Comparison of ENCODE assay signal across 8 cellular contexts in genomic region chr5:149549461-149550266, GRCh38. TPM values are rescaled to one million over a fixed set of nuclear protein-coding genes. Genes with fewer than 3 reads are reported as not detected.
DNase-seq lines count a peak whose midpoint lies in the region; ATAC-seq and TF ChIP-seq lines count a peak whose summit lies in the region.

No MANE protein-coding gene starts in this region.

- H3K4me1 Mint-ChIP-seq in activated T-cell treated with anti-CD3 and anti-CD28 coated beads, Interleukin-2, amount 50 U/mL, for 72 hours (ENCODE audit: low read depth) = peaks cover 41% of the 10 kb centered on the region

- no peaks in the 10 kb centered on the region for H3K27me3 Mint-ChIP-seq in activated T-cell treated with anti-CD3 and anti-CD28 coated beads, Interleukin-2, amount 50 U/mL, for 72 hours (ENCODE audit: low read depth)

- H3K4me3 Mint-ChIP-seq in activated T-cell treated with anti-CD3 and anti-CD28 coated beads, Interleukin-2, amount 50 U/mL, for 72 hours = peak overlapping the region; percentile 95 to 98

- H3K36me3 ChIP-seq in right atrium auricular region = peaks cover 48% of the 10 kb centered on the region
- peaks cover 44% of the 10 kb centered on the region for H3K36me3 ChIP-seq in osteoblast (ENCODE audit: insufficient read depth, low read length)

- TF ChIP-seq CTCF in right atrium auricular region (IDR thresholded peaks at IDR 0.05) (no peak), foreskin fibroblast (IDR thresholded peaks at IDR 0.05; ENCODE audit: low read depth, low read length) (no peak), osteoblast (IDR thresholded peaks at IDR 0.05; ENCODE audit: extremely low read depth, low read depth, low read length) (no peak)

- H3K4me1 ChIP-seq in right atrium auricular region = peaks cover 0 to 52% of the 10 kb centered on the region in 2 donors
- peaks cover 18% of the 10 kb centered on the region for H3K4me1 ChIP-seq in osteoblast (ENCODE audit: insufficient read depth, low read length)

- ATAC-seq in HG03097 (IDR thresholded peaks at IDR 0.05; ENCODE audit: low FRiP score, unreplicated experiment) (peak; percentile 25), HG02884 (IDR thresholded peaks at IDR 0.05; ENCODE audit: unreplicated experiment) (no peak)
- ATAC-seq in activated T-cell treated with anti-CD3 and anti-CD28 coated beads, Interleukin-2, amount 50 U/mL, for 72 hours (replicated peaks in 1 of 2) = peak; percentile 13 to 34

- H3K4me3 ChIP-seq in right atrium auricular region = peak overlapping the region; percentile 77 to 94
- H3K4me3 ChIP-seq in foreskin fibroblast (ENCODE audit: low read depth in 1 of 2, low read length in 2 of 2) = peak overlapping the region; percentile 100
- H3K4me3 ChIP-seq in osteoblast (ENCODE audit: insufficient read depth, low read length) = peak overlapping the region; percentile 100

- peak overlapping the region; percentile 95 for H3K4me2 ChIP-seq in osteoblast (ENCODE audit: insufficient read depth, low read length)

- H3K9me3 Mint-ChIP-seq in activated T-cell treated with anti-CD3 and anti-CD28 coated beads, Interleukin-2, amount 50 U/mL, for 72 hours = no peaks in the 10 kb centered on the region

- H3K27me3 ChIP-seq in right atrium auricular region (no peaks in the 10 kb centered on the region), osteoblast (ENCODE audit: insufficient read depth, low read length) (no peaks in the 10 kb centered on the region)

- DNase-seq in right atrium auricular region (ENCODE audit: low spot score) = no peak
- DNase-seq in cardiac septum (ENCODE audit: low spot score) = no peak
- peak; percentile 20 for DNase-seq in NCI-H748 treated with DMSO at 0.1 percent for 48 hours (lab: John Stamatoyannopoulos, UW)
- peak; percentile 49 for DNase-seq in activated T-cell treated with anti-CD3 and anti-CD28 coated beads, Interleukin-2, amount 50 U/mL, for 72 hours
- peak; percentile 35 to 71 for DNase-seq in foreskin fibroblast
- peak; percentile 67 for DNase-seq in osteoblast (ENCODE audit: insufficient read length, low spot score, missing footprints)

- H3K27ac ChIP-seq in right atrium auricular region (peak overlapping the region; percentile 98 to 99), osteoblast (ENCODE audit: low read depth, low read length) (peak overlapping the region; percentile 100)

- no peaks in the 10 kb centered on the region for H3K9me3 ChIP-seq in right atrium auricular region
- H3K9me3 ChIP-seq in osteoblast (ENCODE audit: low read depth, low read length) = no peaks in the 10 kb centered on the region

- intact Hi-C loops in cardiac septum (cut with DNase I) = loop anchor here (5.0 kb wide), 1 partner anchor 62 kb away; no protein-coding TSS in a partner anchor

- peaks cover 22 to 42% of the 10 kb centered on the region in 2 donors for H3K36me3 Mint-ChIP-seq in activated T-cell treated with anti-CD3 and anti-CD28 coated beads, Interleukin-2, amount 50 U/mL, for 72 hours (ENCODE audit: insufficient read depth in 2 of 2)

- H4K20me1 ChIP-seq in osteoblast (ENCODE audit: insufficient read depth, low read length) = peaks cover 20% of the 10 kb centered on the region

- H3K27ac Mint-ChIP-seq in activated T-cell treated with anti-CD3 and anti-CD28 coated beads, Interleukin-2, amount 50 U/mL, for 72 hours = peak overlapping the region; percentile 100

- H2AFZ ChIP-seq in osteoblast (ENCODE audit: low read length) = peak overlapping the region; percentile 52

- H3K79me2 ChIP-seq in osteoblast (ENCODE audit: insufficient read depth, low read length) = peaks cover 66% of the 10 kb centered on the region

RNA-seq across cellular contexts. Expression of gene CSNK1A1, which starts 1.6 kb away (rescaled TPM):
- 100 to 1,000 TPM; 171 to 192 TPM for total RNA-seq in right atrium auricular region
- total RNA-seq in cardiac septum = 206 TPM
- total RNA-seq in activated T-cell treated with anti-CD3 and anti-CD28 coated beads, Interleukin-2, amount 50 U/mL, for 72 hours = 100 to 1,000 TPM; 176 to 209 TPM
- total RNA-seq in osteoblast = 444 and 497 TPM in 2 replicates

RNA-seq across cellular contexts. Expression of gene ARHGEF37, which starts 31.6 kb away (rescaled TPM):
- total RNA-seq in right atrium auricular region = 10 to 100 TPM; 11.0 to 13.7 TPM
- 15.8 TPM for total RNA-seq in cardiac septum
- total RNA-seq in activated T-cell treated with anti-CD3 and anti-CD28 coated beads, Interleukin-2, amount 50 U/mL, for 72 hours = 1 to 10 TPM; 1.6 to 3.7 TPM
- 0.72 and 0.88 TPM in 2 replicates for total RNA-seq in osteoblast

Comparison
In these comparisons a context has a peak if more than half of its experiments do, and no peak if none do; other contexts are left out.
1. DNase-seq: peak in NCI-H748 treated with DMSO at 0.1 percent for 48 hours (single experiment), activated T-cell treated with anti-CD3 and anti-CD28 coated beads, Interleukin-2, amount 50 U/mL, for 72 hours (2 of 2), foreskin fibroblast (2 of 2) and osteoblast (single experiment); none in right atrium auricular region (single experiment) and cardiac septum (single experiment).
2. Peak in every context shown above with its lines, with median percentiles within 50 percentile points of each other: H3K4me3 ChIP-seq.